ENCODE assay signal across 12 cellular contexts in the genomic region with DNA sequence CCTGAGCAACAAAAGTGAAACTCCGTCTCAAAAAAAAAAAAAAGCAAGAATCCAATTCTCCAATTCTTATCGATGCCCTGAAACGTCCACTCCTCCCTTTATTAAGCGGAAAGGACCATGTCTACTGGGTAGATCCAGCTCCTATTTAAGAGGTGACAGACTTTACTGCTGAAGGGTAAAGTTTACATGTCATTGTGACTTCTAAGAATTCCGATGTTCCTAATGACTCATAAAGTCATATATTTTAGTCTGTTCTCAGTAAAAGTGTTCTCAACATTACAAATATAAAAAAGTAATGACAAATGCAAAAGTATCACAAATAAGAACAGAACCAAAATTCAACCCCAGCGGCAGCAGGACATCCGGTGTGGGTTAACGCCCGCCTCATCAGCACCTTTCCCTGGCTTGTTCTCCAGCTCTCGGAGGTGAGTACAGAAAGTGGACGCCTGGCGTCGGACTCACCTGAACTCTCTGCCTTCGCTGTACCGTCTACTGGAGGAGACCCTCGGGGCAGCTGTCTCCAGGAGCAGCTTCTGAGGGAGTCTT.
"Had no signal": no experiment of that assay in that cellular context is flagged by ENCODE, and none has a peak within 500 bp of the region (broad histone marks: within the 10 kb centered on the region; RNA-seq: fewer than 3 reads in every experiment).

No MANE protein-coding gene starts in this region.

- ATAC-seq: body of pancreas had no signal

- H3K27me3 Mint-ChIP-seq: activated B cell treated with CpG ODN at 0.5 μM for 24 hours had no signal

- DNase-seq: activated B cell treated with CpG ODN at 0.5 μM for 24 hours; adrenal gland; body of pancreas; central memory CD4-positive, alpha-beta T cell; effector memory CD4-positive, alpha-beta T cell; erythroblast; hippocampal formation had no signal

- H3K27ac ChIP-seq: adrenal gland, body of pancreas, neutrophil, right atrium auricular region, skin epidermis, tibial nerve had no signal

- H3K4me3 Mint-ChIP-seq: activated B cell treated with CpG ODN at 0.5 μM for 24 hours; T-helper 1 cell treated with Interleukin-12 subunit alpha and Interleukin-12 subunit beta and Interleukin-4 antibody, amounts not matched to agents 30 μg/mL and 1 μg/mL, for 36 hours had no signal

- H3K9me3 ChIP-seq: adrenal gland, body of pancreas, neutrophil, right atrium auricular region, tibial nerve had no signal

- H3K4me3 ChIP-seq: adrenal gland, body of pancreas, right atrium auricular region, skin epidermis, tibial nerve had no signal

- H3K27ac Mint-ChIP-seq: activated B cell treated with CpG ODN at 0.5 μM for 24 hours; T-helper 1 cell treated with Interleukin-12 subunit alpha and Interleukin-12 subunit beta and Interleukin-4 antibody, amounts not matched to agents 30 μg/mL and 1 μg/mL, for 36 hours had no signal

- H3K9me3 Mint-ChIP-seq: activated B cell treated with CpG ODN at 0.5 μM for 24 hours; T-helper 1 cell treated with Interleukin-12 subunit alpha and Interleukin-12 subunit beta and Interleukin-4 antibody, amounts not matched to agents 30 μg/mL and 1 μg/mL, for 36 hours had no signal

- H3K4me1 ChIP-seq: body of pancreas had no signal

- H3K27me3 ChIP-seq: adrenal gland, body of pancreas, neutrophil, right atrium auricular region, tibial nerve had no signal
